25 cellular contexts compared by ENCODE assay signal in genomic region chr1:25673962-25674928, GRCh38. TPM values are rescaled to one million over a fixed set of nuclear protein-coding genes. Genes with fewer than 3 reads are reported as not detected.
DNase-seq lines count a peak whose midpoint lies in the region; ATAC-seq and TF ChIP-seq lines count a peak whose summit lies in the region.
"Had no signal": no experiment of that assay in that cellular context is flagged by ENCODE, and none has a peak within 500 bp of the region (broad histone marks: within the 10 kb centered on the region; RNA-seq: fewer than 3 reads in every experiment).

No MANE protein-coding gene starts in this region.

- no peak overlapping the region for H4K5ac ChIP-seq in mesendoderm (ENCODE audit: low read length)

- H3K9ac ChIP-seq in mesendoderm (ENCODE audit: low read length): no peak overlapping the region

- no peaks in the 10 kb centered on the region for H3K79me1 ChIP-seq in mesendoderm (ENCODE audit: low read length)

- peak overlapping the region; percentile 94 for H3K27ac Mint-ChIP-seq in CD8-positive, alpha-beta T cell
- peak overlapping the region; percentile 62; the same call in 1 of the 2 replicates for H3K27ac Mint-ChIP-seq in WTC11

- H2BK5ac ChIP-seq in mesendoderm (ENCODE audit: low read length): no peak overlapping the region

- no peak overlapping the region for H3K18ac ChIP-seq in mesendoderm (ENCODE audit: low read length)

- peaks cover 79% of the 10 kb centered on the region for H3K4me1 ChIP-seq in CD8-positive, alpha-beta T cell (ENCODE audit: insufficient read depth, low read length)
- peaks cover 3% of the 10 kb centered on the region for H3K4me1 ChIP-seq in mesendoderm (ENCODE audit: control insufficient read depth, low read depth, low read length)
- H3K4me1 ChIP-seq: ascending aorta, pancreas had no signal

- peaks cover 17% of the 10 kb centered on the region for H3K36me3 Mint-ChIP-seq in CD8-positive, alpha-beta T cell
- no peaks in the 10 kb centered on the region for H3K36me3 Mint-ChIP-seq in WTC11

- intact Hi-C loops in CD8-positive, alpha-beta T cell (cut with DNase I, micrococcal nuclease): no loop called here
- intact Hi-C loops in dorsolateral prefrontal cortex (cut with DNase I): no loop called here

- no peak for TF ChIP-seq CTCF in CD8-positive, alpha-beta T cell (IDR thresholded peaks at IDR 0.05)
- no peak for TF ChIP-seq CTCF in WTC11 (IDR thresholded peaks at IDR 0.05)
- no peak for TF ChIP-seq CTCF in dorsolateral prefrontal cortex (IDR thresholded peaks at IDR 0.05 in 54 of 56, conservative IDR thresholded peaks at IDR 0.05 in 2 of 56; ENCODE audit: low read depth in 1 of 56, partially characterized antibody in 56 of 56)

- H2AK5ac ChIP-seq in mesendoderm (ENCODE audit: low read length): no peak overlapping the region

- H3K23ac ChIP-seq in mesendoderm (ENCODE audit: low read length): no peak overlapping the region

- H3K27me3 Mint-ChIP-seq in CD8-positive, alpha-beta T cell (ENCODE audit: low read depth): no peaks in the 10 kb centered on the region
- no peaks in the 10 kb centered on the region; the same call in 1 of the 2 replicates for H3K27me3 Mint-ChIP-seq in WTC11 (ENCODE audit: low read depth)

- peaks cover 89% of the 10 kb centered on the region for H3K4me1 Mint-ChIP-seq in CD8-positive, alpha-beta T cell (ENCODE audit: low read depth)
- H3K4me1 Mint-ChIP-seq in WTC11: peaks cover 26% of the 10 kb centered on the region

- no peak overlapping the region for H3K4ac ChIP-seq in mesendoderm (ENCODE audit: low read depth, low read length)

- H2BK120ac ChIP-seq in mesendoderm (ENCODE audit: low read depth, low read length): no peak overlapping the region

- CTCF ChIA-PET in CD8-positive, alpha-beta T cell (lab: Charles Lee): interaction anchor here (0.7 to 0.9 kb wide), 2 partner anchors 52 to 55 kb away, joined by 3 to 4 read pairs; no protein-coding TSS in a partner anchor
- CTCF ChIA-PET in WTC11 (lab: Charles Lee): no interaction called here

- no peak overlapping the region for H4K8ac ChIP-seq in mesendoderm (ENCODE audit: low read depth, low read length)

- H3K4me3 ChIP-seq in CD8-positive, alpha-beta T cell (ENCODE audit: low read depth, low read length): no peak overlapping the region
- no peak overlapping the region for H3K4me3 ChIP-seq in mesendoderm (ENCODE audit: low read length)
- no peak overlapping the region for H3K4me3 ChIP-seq in dorsolateral prefrontal cortex
- H3K4me3 ChIP-seq: ascending aorta, lower lobe of right lung, pancreas, sigmoid colon, SK-N-MC, suprapubic skin had no signal

- POLR2A ChIA-PET in CD8-positive, alpha-beta T cell (lab: Charles Lee): interaction anchor here (3.2 kb wide), 2 partner anchors 7 to 51 kb away, joined by 18 to 20 read pairs; no protein-coding TSS in a partner anchor
- POLR2A ChIA-PET in WTC11 (lab: Charles Lee): no interaction called here

- H3K4me3 Mint-ChIP-seq in CD8-positive, alpha-beta T cell: peak overlapping the region; percentile 2
- no peak overlapping the region for H3K4me3 Mint-ChIP-seq in WTC11
- H3K4me3 Mint-ChIP-seq: H9 had no signal

- H3K36me3 ChIP-seq in CD8-positive, alpha-beta T cell (ENCODE audit: insufficient read depth, low read length): no peaks in the 10 kb centered on the region
- no peaks in the 10 kb centered on the region for H3K36me3 ChIP-seq in mesendoderm (ENCODE audit: control insufficient read depth, insufficient read depth, low read length)
- H3K36me3 ChIP-seq: ascending aorta, lower lobe of right lung, pancreas, sigmoid colon, suprapubic skin had no signal

- no peak overlapping the region for H3K4me2 ChIP-seq in mesendoderm (ENCODE audit: low read length)

- H3K79me2 ChIP-seq in mesendoderm (ENCODE audit: control insufficient read depth, insufficient read depth, low read length): no peaks in the 10 kb centered on the region

- no peaks in the 10 kb centered on the region for H3K9me3 ChIP-seq in CD8-positive, alpha-beta T cell (ENCODE audit: low read length)
- H3K9me3 ChIP-seq: ascending aorta, lower lobe of right lung, pancreas, sigmoid colon, suprapubic skin had no signal

- ATAC-seq in CD8-positive, alpha-beta T cell: no peak
- no peak; the same call in none of the 2 replicates for ATAC-seq in WTC11
- no peak for ATAC-seq in HG03135 (IDR thresholded peaks at IDR 0.05; ENCODE audit: unreplicated experiment)
- ATAC-seq: lower lobe of right lung, pancreas had no signal

- DNase-seq in NCI-H82 (lab: John Stamatoyannopoulos, UW): peak; percentile 11
- DNase-seq in NCI-H82 treated with DMSO at 0.1 percent for 48 hours (lab: John Stamatoyannopoulos, UW; ENCODE audit: unreplicated experiment): no peak
- DNase-seq in CD8-positive, alpha-beta T cell: no peak
- DNase-seq in WTC11 (ENCODE audit: low spot score): no peak
- peak; percentile 23 for DNase-seq in mesendoderm
- no peak for DNase-seq in NCI-H2081 (lab: John Stamatoyannopoulos, UW)
- DNase-seq in dorsolateral prefrontal cortex: no peak
- DNase-seq: activated CD8-positive, alpha-beta memory T cell treated with anti-CD3 and anti-CD28 coated beads for 24 hours; activated effector memory CD4-positive, alpha-beta T cell treated with Interleukin-2 at 50 U/mL for 16 hours; cerebellar nuclear complex; GDM1; H9; islet precursor cell; lower lobe of right lung; NCI-H1105; NCI-H2107; NCI-H524; pancreas; sigmoid colon; stimulated activated CD4-positive, alpha-beta T cell treated with anti-CD3 and anti-CD28 coated beads, Interleukin-2, amount 100 ng/mL, for 24 hours had no signal

- no peak overlapping the region for H2BK15ac ChIP-seq in mesendoderm (replicated peaks; ENCODE audit: low read depth)

- WGBS in mesendoderm (ENCODE audit: extremely low coverage, insufficient coverage, low lambda C conversion rate): no CpG with 5 or more reads among the region's 9 CpGs

- H3K27me3 ChIP-seq in CD8-positive, alpha-beta T cell (ENCODE audit: insufficient read depth, low read length): no peaks in the 10 kb centered on the region
- H3K27me3 ChIP-seq in mesendoderm (ENCODE audit: insufficient read depth, low read length, poor library complexity) (no peaks in the 10 kb centered on the region), dorsolateral prefrontal cortex (no peaks in the 10 kb centered on the region)
- H3K27me3 ChIP-seq: ascending aorta, pancreas, sigmoid colon, suprapubic skin had no signal

- H3K9me3 Mint-ChIP-seq in CD8-positive, alpha-beta T cell: no peaks in the 10 kb centered on the region
- H3K9me3 Mint-ChIP-seq in WTC11: peaks cover 5% of the 10 kb centered on the region
- H3K9me3 Mint-ChIP-seq: H9 had no signal

- no peak overlapping the region for H3K56ac ChIP-seq in mesendoderm (ENCODE audit: low read length)

- no peak overlapping the region for H3K27ac ChIP-seq in CD8-positive, alpha-beta T cell (ENCODE audit: low read depth, low read length)
- H3K27ac ChIP-seq in mesendoderm (ENCODE audit: low read depth, low read length) (no peak overlapping the region), dorsolateral prefrontal cortex (no peak overlapping the region)
- H3K27ac ChIP-seq: 22Rv1, ascending aorta, lower lobe of right lung, pancreas, sigmoid colon, SK-N-MC, suprapubic skin had no signal

TF ChIP-seq in WTC11, 78 proteins besides CTCF, POLR2A, EP300 and RAD21:
- TF ChIP-seq FOXK1 (CRISPR knock-in tag; IDR thresholded peaks at IDR 0.05) (no peak), GTF2I (CRISPR knock-in tag; conservative IDR thresholded peaks at IDR 0.05) (peak; percentile 86)

RNA-seq across cellular contexts. Expression of gene MAN1C1, which starts 57.7 kb away (rescaled TPM):
- total RNA-seq in CD8-positive, alpha-beta T cell: 10 to 100 TPM; 24.6 to 25.7 TPM
- total RNA-seq in WTC11 (2021): 10.4 to 16.8 TPM (median 12.2 TPM) in 3 replicates
- polyA plus RNA-seq in mesendoderm (2013, experiment 1 of 2): 7.7 TPM
- 7.4 TPM for polyA plus RNA-seq in mesendoderm (2013, experiment 2 of 2)
- total RNA-seq in dorsolateral prefrontal cortex: 10 to 100 TPM; 32.3 to 86.5 (median 58.9) TPM

Comparison
In these comparisons a context has a peak if more than half of its experiments do, and no peak if none do; other contexts are left out.
1. DNase-seq: peak in NCI-H82 (single experiment) and mesendoderm (single experiment); none in NCI-H82 treated with DMSO at 0.1 percent for 48 hours (single experiment), CD8-positive, alpha-beta T cell (0 of 7), WTC11 (single experiment), NCI-H2081 (0 of 2) and dorsolateral prefrontal cortex (0 of 10).